8 cellular contexts compared by ENCODE assay signal in the genomic region with DNA sequence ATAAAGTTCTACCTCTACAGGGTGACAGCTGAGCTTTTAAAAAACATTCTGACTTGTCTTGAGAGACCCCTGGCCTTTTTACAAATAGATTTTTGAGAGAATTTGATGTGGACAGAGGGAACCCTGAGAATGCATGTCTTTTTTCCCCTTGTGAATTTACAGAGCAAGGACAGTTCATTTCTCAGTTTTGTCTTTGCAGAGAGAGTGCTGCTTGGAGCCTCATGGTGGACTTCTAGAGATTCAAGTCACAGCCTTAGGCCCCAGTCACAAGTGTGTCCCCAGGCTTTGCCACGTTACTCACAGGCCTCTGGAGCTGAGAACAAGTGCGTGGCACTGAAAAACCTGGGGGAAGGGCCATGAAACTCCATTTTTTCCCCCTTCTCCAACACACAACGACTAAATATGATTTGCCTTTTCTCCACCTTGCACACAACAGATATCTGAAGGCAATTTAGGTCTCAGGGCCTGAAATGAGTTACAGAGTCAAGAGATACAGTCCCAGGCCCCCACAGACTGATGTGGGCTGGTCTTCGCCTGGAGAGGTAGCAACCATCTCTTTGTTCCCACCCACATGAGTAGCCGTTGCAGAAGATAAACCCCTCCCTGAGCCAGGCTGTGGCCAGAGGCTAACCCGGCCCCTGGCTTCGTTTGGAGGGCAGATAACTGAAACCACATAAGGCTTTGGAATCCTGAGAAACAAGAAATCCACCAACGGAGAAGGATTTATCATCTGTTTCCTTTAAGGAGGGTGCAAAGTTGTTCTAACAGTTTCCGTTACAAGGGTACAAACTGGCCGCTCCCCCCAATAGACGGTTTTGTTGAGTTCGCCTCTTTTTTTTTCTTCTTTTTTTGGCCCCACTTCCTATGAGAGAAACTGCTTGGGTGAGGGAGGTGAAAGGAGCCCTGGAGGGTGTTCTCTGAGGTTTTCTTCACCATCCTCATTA. TPM values are rescaled to one million over a fixed set of nuclear protein-coding genes. Genes with fewer than 3 reads are reported as not detected.
A peak's percentile ranks its signal among the peaks of the same experiment; 100 is the strongest.
DNase-seq lines count a peak whose midpoint lies in the region; ATAC-seq and TF ChIP-seq lines count a peak whose summit lies in the region.

No MANE protein-coding gene starts in this region.

- peak overlapping the region; percentile 92 for H3K27ac ChIP-seq in DND-41 (ENCODE audit: low read length)
- H3K27ac ChIP-seq in SJSA1: peak overlapping the region; percentile 99
- H3K27ac ChIP-seq in brain microvascular endothelial cell: peak overlapping the region; percentile 96
- H3K27ac ChIP-seq in iPS-20b (ENCODE audit: low read length): peak overlapping the region; percentile 94
- H3K27ac ChIP-seq in sigmoid colon: peak overlapping the region; percentile 94 to 99 (median 96)

- WGBS in sigmoid colon, 2 donors: 9 to 17% methylated on average over 12 of the region's 12 CpGs

- peaks cover 52% of the 10 kb centered on the region for H3K4me1 ChIP-seq in DND-41 (ENCODE audit: insufficient read depth, low read length)
- H3K4me1 ChIP-seq in SJSA1 (replicated peaks): peaks cover 84% of the 10 kb centered on the region
- peaks cover 24% of the 10 kb centered on the region for H3K4me1 ChIP-seq in iPS-20b (ENCODE audit: insufficient read depth, low read length)
- H3K4me1 ChIP-seq in sigmoid colon: peaks cover 0 to 72% (median 60%) of the 10 kb centered on the region in 4 donors

- H3K36me3 ChIP-seq in DND-41 (ENCODE audit: insufficient read depth, low read length) (peaks cover 14% of the 10 kb centered on the region; the same call in 1 of the 2 replicates), SJSA1 (peaks cover 17% of the 10 kb centered on the region), brain microvascular endothelial cell (replicated peaks) (peaks cover 5% of the 10 kb centered on the region), iPS-20b (ENCODE audit: insufficient read depth, low read depth, low read length) (peaks cover 18% of the 10 kb centered on the region; the same call in 1 of the 2 replicates), sigmoid colon (no peaks in the 10 kb centered on the region)

- ATAC-seq in DND-41 (ENCODE audit: insufficient read depth, low read depth): peak; percentile 53
- ATAC-seq in HG02981 (IDR thresholded peaks at IDR 0.05; ENCODE audit: unreplicated experiment): peak; percentile 9
- no peak for ATAC-seq in HG03520 (IDR thresholded peaks at IDR 0.05; ENCODE audit: unreplicated experiment)

- peak overlapping the region; percentile 91 for H3K9ac ChIP-seq in DND-41 (ENCODE audit: low read depth, low read length)
- peak overlapping the region; percentile 95 for H3K9ac ChIP-seq in iPS-20b (ENCODE audit: low read depth, low read length)

- TF ChIP-seq EP300 in sigmoid colon (IDR thresholded peaks at IDR 0.05): no peak

- TF ChIP-seq CTCF in DND-41 (IDR thresholded peaks at IDR 0.05; ENCODE audit: borderline replicate concordance, extremely low read depth, low read length, poor library complexity, severe bottlenecking) (no peak), brain microvascular endothelial cell (IDR thresholded peaks at IDR 0.05; ENCODE audit: low read depth, low read length, missing control alignments) (no peak), sigmoid colon (IDR thresholded peaks at IDR 0.05) (no peak)

- H4K20me1 ChIP-seq in DND-41 (ENCODE audit: insufficient read depth, low read length): no peaks in the 10 kb centered on the region

- no peaks in the 10 kb centered on the region for H3K9me3 ChIP-seq in DND-41 (ENCODE audit: insufficient read depth, low read length, severe bottlenecking)
- no peaks in the 10 kb centered on the region for H3K9me3 ChIP-seq in SJSA1 (replicated peaks)
- no peaks in the 10 kb centered on the region for H3K9me3 ChIP-seq in iPS-20b (ENCODE audit: insufficient read depth, low read depth, low read length)
- no peaks in the 10 kb centered on the region for H3K9me3 ChIP-seq in sigmoid colon

- H3K4me2 ChIP-seq in DND-41 (ENCODE audit: insufficient read depth, low read length): peak overlapping the region; percentile 91

- H3K79me2 ChIP-seq in DND-41 (ENCODE audit: insufficient read depth, low read length): peaks cover 9% of the 10 kb centered on the region

- DNase-seq in DND-41 (peak; percentile 80), SJSA1 (ENCODE audit: low read depth in 1 of 2, low spot score in 2 of 2) (peak; percentile 88 to 89), brain microvascular endothelial cell (peak; percentile 82), sigmoid colon (peak; percentile 90), NCI-H1694 treated with DMSO at 0.1 percent for 48 hours (lab: John Stamatoyannopoulos, UW) (no peak)

- in situ Hi-C loops in brain microvascular endothelial cell (cut with HindIII; ENCODE audit: low pct_ligation_motif_present, low sequenced_read_pairs): no loop called here

- H2AFZ ChIP-seq in DND-41 (ENCODE audit: low read depth, low read length): peak overlapping the region; percentile 77

- H3K27me3 ChIP-seq in DND-41 (ENCODE audit: insufficient read depth, low read length, poor library complexity): no peaks in the 10 kb centered on the region
- H3K27me3 ChIP-seq in SJSA1 (replicated peaks): no peaks in the 10 kb centered on the region
- H3K27me3 ChIP-seq in brain microvascular endothelial cell (replicated peaks): no peaks in the 10 kb centered on the region
- H3K27me3 ChIP-seq in iPS-20b (ENCODE audit: insufficient read depth, low read length): no peaks in the 10 kb centered on the region
- H3K27me3 ChIP-seq in sigmoid colon: no peaks in the 10 kb centered on the region

- H3K4me3 ChIP-seq in DND-41 (ENCODE audit: low read depth in 1 of 2, low read length in 2 of 2): peak overlapping the region; percentile 70 to 76
- H3K4me3 ChIP-seq in SJSA1: peak overlapping the region; percentile 58
- peak overlapping the region; percentile 75 for H3K4me3 ChIP-seq in brain microvascular endothelial cell (ENCODE audit: low read depth, low read length)
- H3K4me3 ChIP-seq in iPS-20b (ENCODE audit: low read length): peak overlapping the region; percentile 85
- peak overlapping the region; percentile 51 to 76 (median 69) for H3K4me3 ChIP-seq in sigmoid colon

- peak in 1 of 2 donors; percentile 43 for TF ChIP-seq POLR2A in sigmoid colon (IDR thresholded peaks at IDR 0.05)

- intact Hi-C loops in sigmoid colon (cut with DNase I): loop anchor here (1.0 to 5.0 kb wide), 3 partner anchors 90 to 284 kb away; partner anchors contain the start of gene ARID1A

RNA-seq across cellular contexts. Expression of gene PIGV, which starts 1.0 kb away (rescaled TPM):
- total RNA-seq in SJSA1 (2014; rRNA removed; shearing (Covaris generic)): 10.2 and 21.3 TPM in 2 replicates
- total RNA-seq in sigmoid colon: 10 to 100 TPM in 3 of 4 donors, 1 to 10 TPM in 1; 9.6 to 24.9 (median 14.1) TPM
- polyA plus RNA-seq in sigmoid colon: 10 to 100 TPM in 1 of 3 donors, 1 to 10 TPM in 2; 5.1 to 12.1 (median 7.2) TPM

RNA-seq across cellular contexts. Expression of gene ZDHHC18, which starts 39.8 kb away (rescaled TPM):
- 18.4 and 19.9 TPM in 2 replicates for total RNA-seq in SJSA1 (2014; rRNA removed; shearing (Covaris generic))
- 10 to 100 TPM in 2 of 4 donors, 1 to 10 TPM in 2; 7.5 to 13.6 (median 10.7) TPM for total RNA-seq in sigmoid colon
- polyA plus RNA-seq in sigmoid colon: 10 to 100 TPM; 12.0 to 19.4 (median 17.5) TPM
